In genomic region chr12:56115329-56115728, GRCh38 we compare ENCODE assay signal across 6 cellular contexts. TPM values are rescaled to one million over a fixed set of nuclear protein-coding genes. Genes with fewer than 3 reads are reported as not detected.
A peak's percentile ranks its signal among the peaks of the same experiment; 100 is the strongest.
DNase-seq lines count a peak whose midpoint lies in the region; ATAC-seq and FAIRE-seq lines count a peak whose summit lies in the region.

No MANE protein-coding gene starts in this region.

- peaks cover 8% of the 10 kb centered on the region for H3K36me3 ChIP-seq in urinary bladder (ENCODE audit: insufficient read depth)

- 33% methylated on average over 10 of the region's 10 CpGs for WGBS in urinary bladder

- H3K4me3 ChIP-seq in urinary bladder (ENCODE audit: low read depth, low read length) = peak overlapping the region; percentile 44

- no peak for FAIRE-seq in HTR-8/SVneo (lab: Jason Lieb, UNC)

- no peak overlapping the region for H3K27ac ChIP-seq in urinary bladder (ENCODE audit: low read depth)

- peak overlapping the region; percentile 97 for H3K4me3 Mint-ChIP-seq in stimulated activated naive CD8-positive, alpha-beta T cell treated with anti-CD3 and anti-CD28 coated beads, Interleukin-15, Interleukin-2, amounts not matched to agents 100 ng/mL and 50 ng/mL, for 24 hours

- intact Hi-C loops in left cardiac atrium (cut with DNase I) = loop anchor here in 1 of 2 donors (5.0 kb wide), 1 partner anchor 42 kb away; the partner anchor contains the start of gene MYL6

- peak overlapping the region; percentile 99 for H3K27ac Mint-ChIP-seq in stimulated activated naive CD8-positive, alpha-beta T cell treated with anti-CD3 and anti-CD28 coated beads, Interleukin-15, Interleukin-2, amounts not matched to agents 100 ng/mL and 50 ng/mL, for 24 hours

- no peaks in the 10 kb centered on the region for H3K4me1 ChIP-seq in urinary bladder (ENCODE audit: insufficient read depth)

- no peak for ATAC-seq in stimulated activated naive CD8-positive, alpha-beta T cell treated with anti-CD3 and anti-CD28 coated beads, Interleukin-15, Interleukin-2, amounts not matched to agents 100 U/mL and 50 U/mL, for 24 hours
- ATAC-seq in left cardiac atrium = no peak

- H3K4me1 Mint-ChIP-seq in stimulated activated naive CD8-positive, alpha-beta T cell treated with anti-CD3 and anti-CD28 coated beads, Interleukin-15, Interleukin-2, amounts not matched to agents 100 ng/mL and 50 ng/mL, for 24 hours (ENCODE audit: low read depth) = peaks cover 40% of the 10 kb centered on the region

- H3K27me3 Mint-ChIP-seq in stimulated activated naive CD8-positive, alpha-beta T cell treated with anti-CD3 and anti-CD28 coated beads, Interleukin-15, Interleukin-2, amounts not matched to agents 100 ng/mL and 50 ng/mL, for 24 hours = no peaks in the 10 kb centered on the region

- peaks cover 63% of the 10 kb centered on the region for H3K36me3 Mint-ChIP-seq in stimulated activated naive CD8-positive, alpha-beta T cell treated with anti-CD3 and anti-CD28 coated beads, Interleukin-15, Interleukin-2, amounts not matched to agents 100 ng/mL and 50 ng/mL, for 24 hours (ENCODE audit: low read depth)

- DNase-seq in stimulated activated naive CD8-positive, alpha-beta T cell treated with anti-CD3 and anti-CD28 coated beads, Interleukin-15, Interleukin-2, amounts not matched to agents 100 U/mL and 50 U/mL, for 24 hours = no peak
- DNase-seq in left cardiac atrium (peak; percentile 53), HTR-8/SVneo (ENCODE audit: insufficient read length, low spot score) (no peak), NCI-H524 treated with DMSO at 0.1 percent for 48 hours (lab: John Stamatoyannopoulos, UW) (no peak)

- no peaks in the 10 kb centered on the region for H3K9me3 Mint-ChIP-seq in stimulated activated naive CD8-positive, alpha-beta T cell treated with anti-CD3 and anti-CD28 coated beads, Interleukin-15, Interleukin-2, amounts not matched to agents 100 ng/mL and 50 ng/mL, for 24 hours

RNA-seq across cellular contexts. Expression of gene RPL41, which starts 1.1 kb away (rescaled TPM):
- total RNA-seq in left cardiac atrium (1,000 to 10,000 TPM; 2,192 to 2,337 TPM), urinary bladder (2,071 TPM)
- polyA plus RNA-seq in urinary bladder = 5,547 TPM

RNA-seq across cellular contexts. Expression of gene ZC3H10, which starts 2.7 kb away (rescaled TPM):
- total RNA-seq in left cardiac atrium = 1 to 10 TPM; 6.6 to 7.6 TPM
- total RNA-seq in urinary bladder = 4.6 TPM
- 4.9 TPM for polyA plus RNA-seq in urinary bladder

RNA-seq across cellular contexts. Expression of gene PA2G4, which starts 11.0 kb away (rescaled TPM):
- total RNA-seq in left cardiac atrium (10 to 100 TPM; 60.4 to 83.9 TPM), urinary bladder (64.6 TPM)
- 121 TPM for polyA plus RNA-seq in urinary bladder

RNA-seq across cellular contexts. Expression of gene ESYT1, which starts 12.7 kb away (rescaled TPM):
- total RNA-seq in left cardiac atrium (10 to 100 TPM; 54.1 to 63.9 TPM), urinary bladder (85.1 TPM)
- polyA plus RNA-seq in urinary bladder = 116 TPM

RNA-seq across cellular contexts. Expression of gene ERBB3, which starts 35.4 kb away (rescaled TPM):
- total RNA-seq in left cardiac atrium (1 to 10 TPM; 5.2 TPM), urinary bladder (34.4 TPM)
- polyA plus RNA-seq in urinary bladder = 11.4 TPM
